25 cellular contexts compared by ENCODE assay signal in the genomic region with DNA sequence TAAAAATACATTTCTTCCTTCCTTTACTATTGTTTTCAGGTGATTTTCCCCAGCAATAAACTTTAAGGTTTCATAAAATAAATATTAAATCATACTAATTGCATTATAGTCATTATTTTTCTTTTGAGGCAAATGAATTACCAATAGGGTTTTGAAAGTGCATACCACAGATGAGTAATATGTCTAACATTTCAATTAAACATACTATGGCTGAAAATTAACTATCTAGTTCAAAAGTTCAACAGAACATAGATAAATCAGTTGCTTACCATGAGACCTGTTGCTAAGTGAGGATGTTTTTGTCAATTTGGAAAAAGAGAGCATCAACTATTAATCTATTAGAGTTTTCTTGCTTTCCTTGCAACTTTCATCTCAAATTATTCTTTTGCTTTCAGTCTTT. TPM values are rescaled to one million over a fixed set of nuclear protein-coding genes. Genes with fewer than 3 reads are reported as not detected.
"Had no signal": no experiment of that assay in that cellular context is flagged by ENCODE, and none has a peak within 500 bp of the region (broad histone marks: within the 10 kb centered on the region; RNA-seq: fewer than 3 reads in every experiment).

No MANE protein-coding gene starts in this region.

- ATAC-seq: esophagus mucosa; gastroesophageal sphincter; lower lobe of right lung; psoas muscle; sciatic nerve; stimulated activated memory B cell treated with anti-CD40 and anti-IgM and Interleukin-4, amounts not matched to agents 10 μg/mL and 1 μg/mL and 100 μg/mL, for 72 hours had no signal

- H3K4me1 ChIP-seq: gastroesophageal sphincter, left ventricle myocardium inferior, lower lobe of right lung, psoas muscle, spleen, tibial artery, upper lobe of left lung, uterus had no signal

- H3K4me3 Mint-ChIP-seq: immature natural killer cell; memory B cell; naive B cell; nephron progenitor cell; stimulated activated memory B cell treated with anti-CD40 and anti-IgM and Interleukin-4, amounts not matched to agents 10 μg/mL and 1 μg/mL and 100 μg/mL, for 72 hours; stimulated activated naive CD8-positive, alpha-beta T cell treated with anti-CD3 and anti-CD28 coated beads, Interleukin-15, Interleukin-2, amounts not matched to agents 100 ng/mL and 50 ng/mL, for 24 hours had no signal

- H3K4me1 Mint-ChIP-seq: immature natural killer cell, memory B cell, naive B cell, nephron progenitor cell had no signal

- H3K27ac ChIP-seq: coronary artery, gastroesophageal sphincter, left ventricle myocardium inferior, lower lobe of right lung, psoas muscle, spleen, tibial artery, upper lobe of left lung, uterus had no signal

- DNase-seq: effector CD4-positive, alpha-beta T cell; immature natural killer cell; left ventricle myocardium inferior; lower lobe of right lung; naive B cell; nephron progenitor cell; psoas muscle; spleen; stimulated activated CD4-positive, alpha-beta T cell treated with anti-CD3 and anti-CD28 coated beads, Interleukin-15, amount 100 ng/mL, for 24 hours; stimulated activated CD4-positive, alpha-beta T cell treated with anti-CD3 and anti-CD28 coated beads, Interleukin-1b, Interleukin-23, amount 100 ng/mL, for 48 hours; stimulated activated CD4-positive, alpha-beta T cell treated with anti-CD3 and anti-CD28 coated beads, Interleukin-4, amount 100 ng/mL, for 24 hours; tibial artery; upper lobe of left lung; uterus had no signal

- H3K9me3 Mint-ChIP-seq: memory B cell; nephron progenitor cell; stimulated activated memory B cell treated with anti-CD40 and anti-IgM and Interleukin-4, amounts not matched to agents 10 μg/mL and 1 μg/mL and 100 μg/mL, for 72 hours; stimulated activated naive CD8-positive, alpha-beta T cell treated with anti-CD3 and anti-CD28 coated beads, Interleukin-15, Interleukin-2, amounts not matched to agents 100 ng/mL and 50 ng/mL, for 24 hours had no signal

- H3K4me3 ChIP-seq: coronary artery, gastroesophageal sphincter, left ventricle myocardium inferior, lower lobe of right lung, psoas muscle, spleen, tibial artery, upper lobe of left lung, uterus had no signal

- H3K36me3 Mint-ChIP-seq: immature natural killer cell; memory B cell; naive B cell; stimulated activated memory B cell treated with anti-CD40 and anti-IgM and Interleukin-4, amounts not matched to agents 10 μg/mL and 1 μg/mL and 100 μg/mL, for 72 hours had no signal

- H3K9me3 ChIP-seq: gastroesophageal sphincter, left ventricle myocardium inferior, lower lobe of right lung, psoas muscle, spleen, tibial artery, upper lobe of left lung, uterus had no signal

- H3K27me3 Mint-ChIP-seq: stimulated activated naive CD8-positive, alpha-beta T cell treated with anti-CD3 and anti-CD28 coated beads, Interleukin-15, Interleukin-2, amounts not matched to agents 100 ng/mL and 50 ng/mL, for 24 hours had no signal

- H3K27me3 ChIP-seq: gastroesophageal sphincter, tibial artery, upper lobe of left lung, uterus had no signal

- H3K36me3 ChIP-seq: gastroesophageal sphincter, left ventricle myocardium inferior, lower lobe of right lung, spleen, tibial artery, upper lobe of left lung, uterus had no signal

- H3K27ac Mint-ChIP-seq: immature natural killer cell; memory B cell; nephron progenitor cell; stimulated activated memory B cell treated with anti-CD40 and anti-IgM and Interleukin-4, amounts not matched to agents 10 μg/mL and 1 μg/mL and 100 μg/mL, for 72 hours; stimulated activated naive CD8-positive, alpha-beta T cell treated with anti-CD3 and anti-CD28 coated beads, Interleukin-15, Interleukin-2, amounts not matched to agents 100 ng/mL and 50 ng/mL, for 24 hours had no signal

RNA-seq across cellular contexts. Expression of a gene that starts 35.0 kb away (rescaled TPM):
- total RNA-seq: chondrocyte, dermis microvascular lymphatic vessel endothelial cell, esophagus mucosa, fibroblast of lung, lower lobe of right lung, skeletal muscle tissue had no signal
- polyA plus RNA-seq: fibroblast of lung, immature natural killer cell had no signal

RNA-seq across cellular contexts. Expression of a gene that starts 46.3 kb away (rescaled TPM):
- total RNA-seq: dermis microvascular lymphatic vessel endothelial cell had no signal
- polyA plus RNA-seq: immature natural killer cell had no signal
